17 cellular contexts compared by ENCODE assay signal in genomic region chr10:55989188-55989587, GRCh38.
"Had no signal": no experiment of that assay in that cellular context is flagged by ENCODE, and none has a peak within 500 bp of the region (broad histone marks: within the 10 kb centered on the region; RNA-seq: fewer than 3 reads in every experiment).

No MANE protein-coding gene starts in this region.

- H3K27ac ChIP-seq: esophagus squamous epithelium, testis had no signal

- H3K4me1 ChIP-seq: esophagus squamous epithelium, testis had no signal

- H3K27me3 ChIP-seq: esophagus squamous epithelium, testis had no signal

- FAIRE-seq: urothelium cell line had no signal

- H3K4me3 Mint-ChIP-seq: activated CD8-positive, alpha-beta memory T cell treated with anti-CD3 and anti-CD28 coated beads, Interleukin-2, amount 10 ng/mL, durations not matched to agents 7 days and 5 days; activated naive CD8-positive, alpha-beta T cell; brain; natural killer cell treated with Interleukin-12 subunit alpha and Interleukin-12 subunit beta and Interleukin-15 and Interleukin-18, amount 100 ng/mL, for 72 hours; stimulated activated naive CD8-positive, alpha-beta T cell treated with anti-CD3 and anti-CD28 coated beads, Interleukin-15, amount 100 ng/mL, for 72 hours; T-helper 2 cell treated with Interferon-gamma antibody and Interleukin-4, amounts not matched to agents 5 μg/mL and 100 μg/mL, for 36 hours had no signal

- H3K36me3 ChIP-seq: esophagus squamous epithelium had no signal

- H3K9me3 Mint-ChIP-seq: brain; stimulated activated naive CD8-positive, alpha-beta T cell treated with anti-CD3 and anti-CD28 coated beads, Interleukin-15, amount 100 ng/mL, for 72 hours had no signal

- ATAC-seq: activated CD8-positive, alpha-beta memory T cell treated with anti-CD3 and anti-CD28 coated beads, Interleukin-2, amount 10 ng/mL, durations not matched to agents 7 days and 5 days; natural killer cell treated with Interleukin-12 subunit alpha and Interleukin-12 subunit beta and Interleukin-15 and Interleukin-18, amount 100 ng/mL, for 72 hours; stimulated activated naive CD8-positive, alpha-beta T cell treated with anti-CD3 and anti-CD28 coated beads, Interleukin-15, amount 100 ng/mL, for 72 hours had no signal

- H3K4me1 Mint-ChIP-seq: activated CD8-positive, alpha-beta memory T cell treated with anti-CD3 and anti-CD28 coated beads, Interleukin-2, amount 10 ng/mL, durations not matched to agents 7 days and 5 days; brain; stimulated activated naive CD8-positive, alpha-beta T cell treated with anti-CD3 and anti-CD28 coated beads, Interleukin-15, amount 100 ng/mL, for 72 hours had no signal

- H3K27ac Mint-ChIP-seq: activated CD8-positive, alpha-beta memory T cell treated with anti-CD3 and anti-CD28 coated beads, Interleukin-2, amount 10 ng/mL, durations not matched to agents 7 days and 5 days; activated naive CD8-positive, alpha-beta T cell; brain; natural killer cell treated with Interleukin-12 subunit alpha and Interleukin-12 subunit beta and Interleukin-15 and Interleukin-18, amount 100 ng/mL, for 72 hours; stimulated activated naive CD8-positive, alpha-beta T cell treated with anti-CD3 and anti-CD28 coated beads, Interleukin-15, amount 100 ng/mL, for 72 hours; T-helper 2 cell treated with Interferon-gamma antibody and Interleukin-4, amounts not matched to agents 5 μg/mL and 100 μg/mL, for 36 hours had no signal

- H3K27me3 Mint-ChIP-seq: activated CD8-positive, alpha-beta memory T cell treated with anti-CD3 and anti-CD28 coated beads, Interleukin-2, amount 10 ng/mL, durations not matched to agents 7 days and 5 days; activated naive CD8-positive, alpha-beta T cell; natural killer cell treated with Interleukin-12 subunit alpha and Interleukin-12 subunit beta and Interleukin-15 and Interleukin-18, amount 100 ng/mL, for 72 hours; stimulated activated naive CD8-positive, alpha-beta T cell treated with anti-CD3 and anti-CD28 coated beads, Interleukin-15, amount 100 ng/mL, for 72 hours had no signal

- H3K4me3 ChIP-seq: esophagus squamous epithelium, testis had no signal

- H3K9me3 ChIP-seq: esophagus squamous epithelium, testis had no signal

- H3K36me3 Mint-ChIP-seq: activated CD8-positive, alpha-beta memory T cell treated with anti-CD3 and anti-CD28 coated beads, Interleukin-2, amount 10 ng/mL, durations not matched to agents 7 days and 5 days; activated naive CD8-positive, alpha-beta T cell; brain; natural killer cell treated with Interleukin-12 subunit alpha and Interleukin-12 subunit beta and Interleukin-15 and Interleukin-18, amount 100 ng/mL, for 72 hours had no signal

- DNase-seq: activated CD4-positive, alpha-beta T cell treated with anti-CD3 and anti-CD28 coated beads, Interleukin-2, amount 50 U/mL, for 48 hours; activated CD4-positive, CD25-positive, alpha-beta regulatory T cell treated with anti-CD3 and anti-CD28 coated beads, Interleukin-2, amount 50 U/mL, for 72 hours; activated CD8-positive, alpha-beta memory T cell treated with anti-CD3 and anti-CD28 coated beads, Interleukin-2, amount 10 ng/mL, durations not matched to agents 7 days and 5 days; activated gamma-delta T cell; activated T-cell treated with anti-CD3 and anti-CD28 coated beads, Interleukin-2, amount 50 U/mL, for 48 hours; amygdala; cerebellar nuclear complex; esophagus squamous epithelium; foreskin fibroblast; stimulated activated CD4-positive, alpha-beta T cell treated with anti-CD3 and anti-CD28 coated beads, Interleukin-4, amount 100 ng/mL, for 1 hour; stimulated activated naive CD8-positive, alpha-beta T cell treated with anti-CD3 and anti-CD28 coated beads, Interleukin-15, amount 100 ng/mL, for 72 hours; testis had no signal
